Comparison of ENCODE assay signal across 26 cellular contexts in genomic region chr19:19151418-19151817, GRCh38. TPM values are rescaled to one million over a fixed set of nuclear protein-coding genes. Genes with fewer than 3 reads are reported as not detected.
A peak's percentile ranks its signal among the peaks of the same experiment; 100 is the strongest.
DNase-seq lines count a peak whose midpoint lies in the region; ATAC-seq, FAIRE-seq and TF ChIP-seq lines count a peak whose summit lies in the region.
"Had no signal": no experiment of that assay in that cellular context is flagged by ENCODE, and none has a peak within 500 bp of the region (broad histone marks: within the 10 kb centered on the region; RNA-seq: fewer than 3 reads in every experiment).

No MANE protein-coding gene starts in this region.

- no peak for TF ChIP-seq CTCF in WTC11 (IDR thresholded peaks at IDR 0.05)

- no peak for TF ChIP-seq POLR2A in GM12891 (IDR thresholded peaks at IDR 0.05; ENCODE audit: low read depth, low read length)

- ATAC-seq in GM19463 (IDR thresholded peaks at IDR 0.05; ENCODE audit: unreplicated experiment), result peak; percentile 42
- peak; percentile 50 for ATAC-seq in HG03064 (IDR thresholded peaks at IDR 0.05; ENCODE audit: low read depth, unreplicated experiment)
- peak; percentile 23 for ATAC-seq in esophagus mucosa
- no peak for ATAC-seq in activated T-cell treated with anti-CD3 and anti-CD28 coated beads, Interleukin-2, amount 50 U/mL, for 72 hours (replicated peaks in 1 of 2)
- ATAC-seq in WTC11, result no peak
- ATAC-seq: activated CD4-positive, alpha-beta T cell treated with anti-CD3 and anti-CD28 coated beads for 36 hours; activated CD8-positive, alpha-beta memory T cell treated with anti-CD3 and anti-CD28 coated beads, Interleukin-2, amount 10 ng/mL, durations not matched to agents 7 days and 5 days; SK-N-SH treated with all-trans-retinoic acid at 6 μM for 48 hours had no signal

- DNase-seq in GM12891 (ENCODE audit: insufficient read length, low spot score) (no peak), HK-2 (ENCODE audit: unreplicated experiment) (no peak), WTC11 (ENCODE audit: low spot score) (no peak), GDM1 (lab: John Stamatoyannopoulos, UW) (no peak)
- DNase-seq in activated T-cell treated with anti-CD3 and anti-CD28 coated beads, Interleukin-2, amount 50 U/mL, for 72 hours, result no peak
- DNase-seq: ACHN; activated CD4-positive, alpha-beta T cell treated with anti-CD3 and anti-CD28 coated beads for 36 hours; activated CD8-positive, alpha-beta memory T cell treated with anti-CD3 and anti-CD28 coated beads, Interleukin-2, amount 10 ng/mL, durations not matched to agents 7 days and 5 days; activated effector memory CD4-positive, alpha-beta T cell treated with Interleukin-2 at 50 U/mL for 16 hours; DMS 273 treated with DMSO at 0.1 percent for 48 hours; GF-D8; immature natural killer cell; NCI-H1048; NCI-H2081 treated with DMSO at 0.1 percent for 48 hours; NK-92 treated with Interleukin-12 subunit alpha and Interleukin-12 subunit beta, amount 100 ng/mL, for 24 hours; nucleus accumbens; retina; T1000; testis had no signal

- H3K4me3 Mint-ChIP-seq in activated T-cell treated with anti-CD3 and anti-CD28 coated beads, Interleukin-2, amount 50 U/mL, for 72 hours, result no peak overlapping the region
- H3K4me3 Mint-ChIP-seq in WTC11, result no peak overlapping the region
- H3K4me3 Mint-ChIP-seq: activated CD4-positive, alpha-beta T cell treated with anti-CD3 and anti-CD28 coated beads for 36 hours; activated CD8-positive, alpha-beta memory T cell treated with anti-CD3 and anti-CD28 coated beads, Interleukin-2, amount 10 ng/mL, durations not matched to agents 7 days and 5 days; immature natural killer cell had no signal

- no peaks in the 10 kb centered on the region for H3K27me3 Mint-ChIP-seq in activated T-cell treated with anti-CD3 and anti-CD28 coated beads, Interleukin-2, amount 50 U/mL, for 72 hours (ENCODE audit: low read depth)
- peaks cover 20% of the 10 kb centered on the region for H3K27me3 Mint-ChIP-seq in WTC11 (ENCODE audit: low read depth)
- H3K27me3 Mint-ChIP-seq: activated CD4-positive, alpha-beta T cell treated with anti-CD3 and anti-CD28 coated beads for 36 hours; activated CD8-positive, alpha-beta memory T cell treated with anti-CD3 and anti-CD28 coated beads, Interleukin-2, amount 10 ng/mL, durations not matched to agents 7 days and 5 days had no signal

- CTCF ChIA-PET in WTC11 (lab: Charles Lee), result no interaction called here

- H3K4me1 Mint-ChIP-seq in activated T-cell treated with anti-CD3 and anti-CD28 coated beads, Interleukin-2, amount 50 U/mL, for 72 hours (ENCODE audit: low read depth), result no peaks in the 10 kb centered on the region
- peaks cover 5% of the 10 kb centered on the region; the same call in 1 of the 2 replicates for H3K4me1 Mint-ChIP-seq in WTC11
- H3K4me1 Mint-ChIP-seq: activated CD4-positive, alpha-beta T cell treated with anti-CD3 and anti-CD28 coated beads for 36 hours; activated CD8-positive, alpha-beta memory T cell treated with anti-CD3 and anti-CD28 coated beads, Interleukin-2, amount 10 ng/mL, durations not matched to agents 7 days and 5 days; immature natural killer cell had no signal

- POLR2A ChIA-PET in WTC11 (lab: Charles Lee), result no interaction called here

- peak; percentile 91 for FAIRE-seq in GM12891 (lab: Jason Lieb, UNC)
- FAIRE-seq: bronchial epithelial cell had no signal

- H3K9me3 Mint-ChIP-seq in activated T-cell treated with anti-CD3 and anti-CD28 coated beads, Interleukin-2, amount 50 U/mL, for 72 hours, result no peaks in the 10 kb centered on the region
- H3K9me3 Mint-ChIP-seq in WTC11, result no peaks in the 10 kb centered on the region
- H3K9me3 Mint-ChIP-seq: immature natural killer cell had no signal

- no peak overlapping the region for H3K27ac Mint-ChIP-seq in activated T-cell treated with anti-CD3 and anti-CD28 coated beads, Interleukin-2, amount 50 U/mL, for 72 hours
- H3K27ac Mint-ChIP-seq in WTC11, result no peak overlapping the region
- H3K27ac Mint-ChIP-seq: activated CD4-positive, alpha-beta T cell treated with anti-CD3 and anti-CD28 coated beads for 36 hours; activated CD8-positive, alpha-beta memory T cell treated with anti-CD3 and anti-CD28 coated beads, Interleukin-2, amount 10 ng/mL, durations not matched to agents 7 days and 5 days; immature natural killer cell had no signal

- peaks cover 0 to 3% of the 10 kb centered on the region in 2 donors for H3K36me3 Mint-ChIP-seq in activated T-cell treated with anti-CD3 and anti-CD28 coated beads, Interleukin-2, amount 50 U/mL, for 72 hours (ENCODE audit: insufficient read depth in 2 of 2)
- H3K36me3 Mint-ChIP-seq in WTC11, result no peaks in the 10 kb centered on the region

TF ChIP-seq in GM12891, 5 proteins besides CTCF, POLR2A, EP300 and RAD21:
- TF ChIP-seq POLR2AphosphoS5 (IDR thresholded peaks at IDR 0.05; ENCODE audit: low read depth, low read length) (no peak), TAF1 (IDR thresholded peaks at IDR 0.05; ENCODE audit: low read depth, low read length) (no peak), POU2F2 (IDR thresholded peaks at IDR 0.05; ENCODE audit: low read depth, low read length) (no peak), PAX5 (IDR thresholded peaks at IDR 0.05; ENCODE audit: insufficient read depth, low read length, severe bottlenecking) (no peak), SPI1 (IDR thresholded peaks at IDR 0.05; ENCODE audit: low read depth, low read length) (no peak)
TF ChIP-seq in GM12891: peak in this region for 0.

TF ChIP-seq in WTC11, 78 proteins besides CTCF, POLR2A, EP300 and RAD21 (continues in another document):
- no peak for TF ChIP-seq SOX15 (CRISPR knock-in tag; IDR thresholded peaks at IDR 0.05)
- no peak for TF ChIP-seq IRF1 (CRISPR knock-in tag; IDR thresholded peaks at IDR 0.05)
- TF ChIP-seq CDX4 (CRISPR knock-in tag; IDR thresholded peaks at IDR 0.05; ENCODE audit: borderline replicate concordance), result no peak
- no peak for TF ChIP-seq ATF3 (CRISPR knock-in tag; conservative IDR thresholded peaks at IDR 0.05)
- no peak for TF ChIP-seq ZNF219 (CRISPR knock-in tag; IDR thresholded peaks at IDR 0.05; ENCODE audit: borderline replicate concordance)
- TF ChIP-seq ZNF512 (CRISPR knock-in tag; IDR thresholded peaks at IDR 0.05; ENCODE audit: borderline replicate concordance), result no peak
- TF ChIP-seq SMAD4 (CRISPR knock-in tag; IDR thresholded peaks at IDR 0.05), result no peak
- TF ChIP-seq JAZF1 (CRISPR knock-in tag; IDR thresholded peaks at IDR 0.05), result no peak
- no peak for TF ChIP-seq JUN (CRISPR knock-in tag; IDR thresholded peaks at IDR 0.05)
- no peak for TF ChIP-seq MYBL2 (CRISPR knock-in tag; IDR thresholded peaks at IDR 0.05)

RNA-seq across cellular contexts. Expression of gene TMEM161A, which starts 13.1 kb away (rescaled TPM):
- polyA plus RNA-seq in GM12891 (2012; ENCODE audit: low read depth, missing spikeins), result 14.2 TPM
- total RNA-seq in esophagus mucosa, result 18.7 TPM
- 10 to 100 TPM; 16.1 to 17.6 TPM for total RNA-seq in activated T-cell treated with anti-CD3 and anti-CD28 coated beads, Interleukin-2, amount 50 U/mL, for 72 hours
- 46.0 to 53.4 TPM (median 51.8 TPM) in 3 replicates for total RNA-seq in WTC11 (2021)

RNA-seq across cellular contexts. Expression of gene MEF2B, which starts 18.6 kb away (rescaled TPM):
- polyA plus RNA-seq in GM12891 (2012; ENCODE audit: low read depth, missing spikeins), result 64.8 TPM
- total RNA-seq in esophagus mucosa (1.4 TPM), WTC11 (2021) (1.3 to 1.7 TPM (median 1.7 TPM) in 3 replicates)
- 1 to 10 TPM; 2.1 to 6.4 TPM for total RNA-seq in activated T-cell treated with anti-CD3 and anti-CD28 coated beads, Interleukin-2, amount 50 U/mL, for 72 hours
- total RNA-seq: dermis microvascular lymphatic vessel endothelial cell, fibroblast of villous mesenchyme had no signal

RNA-seq across cellular contexts. Expression of gene BORCS8, which starts 40.5 kb away (rescaled TPM):
- 14.7 TPM for polyA plus RNA-seq in GM12891 (2012; ENCODE audit: low read depth, missing spikeins)
- total RNA-seq in esophagus mucosa (18.4 TPM), WTC11 (2021) (18.4 to 24.2 TPM (median 20.9 TPM) in 3 replicates)
- 10 to 100 TPM; 10.7 to 16.2 TPM for total RNA-seq in activated T-cell treated with anti-CD3 and anti-CD28 coated beads, Interleukin-2, amount 50 U/mL, for 72 hours

RNA-seq across cellular contexts. Expression of gene RFXANK, which starts 40.6 kb away (rescaled TPM):
- polyA plus RNA-seq in GM12891 (2012; ENCODE audit: low read depth, missing spikeins), result 119 TPM
- 72.9 TPM for total RNA-seq in esophagus mucosa
- total RNA-seq in activated T-cell treated with anti-CD3 and anti-CD28 coated beads, Interleukin-2, amount 50 U/mL, for 72 hours, result 100 to 1,000 TPM in 1 of 2 donors, 10 to 100 TPM in 1; 83.8 to 107 TPM
- total RNA-seq in WTC11 (2021), result 78.1 to 87.1 TPM (median 78.7 TPM) in 3 replicates

RNA-seq across cellular contexts. Expression of gene NR2C2AP, which starts 51.8 kb away (rescaled TPM):
- 13.3 TPM for polyA plus RNA-seq in GM12891 (2012; ENCODE audit: low read depth, missing spikeins)
- total RNA-seq in esophagus mucosa (14.8 TPM), WTC11 (2021) (22.7 to 24.9 TPM (median 23.4 TPM) in 3 replicates)
- 10 to 100 TPM; 27.5 to 34.6 TPM for total RNA-seq in activated T-cell treated with anti-CD3 and anti-CD28 coated beads, Interleukin-2, amount 50 U/mL, for 72 hours

Comparison
In these comparisons a context has a peak if more than half of its experiments do, and no peak if none do; other contexts are left out.
1. ATAC-seq: peak in GM19463 (single experiment), HG03064 (single experiment) and esophagus mucosa (single experiment); none in activated T-cell treated with anti-CD3 and anti-CD28 coated beads, Interleukin-2, amount 50 U/mL, for 72 hours (0 of 2) and WTC11 (single experiment).